In genomic region chr3:175338775-175339535, GRCh38 we compare ENCODE assay signal across 11 cellular contexts.
DNase-seq lines count a peak whose midpoint lies in the region; ATAC-seq and TF ChIP-seq lines count a peak whose summit lies in the region.
"Had no signal": no experiment of that assay in that cellular context is flagged by ENCODE, and none has a peak within 500 bp of the region (broad histone marks: within the 10 kb centered on the region; RNA-seq: fewer than 3 reads in every experiment).

No MANE protein-coding gene starts in this region.

- H3K9me3 ChIP-seq in left ventricle myocardium inferior (replicated peaks), result no peaks in the 10 kb centered on the region
- H3K9me3 ChIP-seq: neutrophil had no signal

- H3K27me3 Mint-ChIP-seq in T-helper 2 cell treated with Interferon-gamma antibody and Interleukin-4, amounts not matched to agents 5 μg/mL and 100 μg/mL, for 36 hours (ENCODE audit: low read depth), result no peaks in the 10 kb centered on the region
- H3K27me3 Mint-ChIP-seq: CD4-positive, CD25-positive, alpha-beta regulatory T cell; stimulated activated naive B cell treated with anti-CD40 and anti-IgM and Interleukin-4, amounts not matched to agents 10 μg/mL and 1 μg/mL and 100 μg/mL, for 72 hours had no signal

- H3K27ac ChIP-seq in left ventricle myocardium inferior (replicated peaks), result no peak overlapping the region
- H3K27ac ChIP-seq: neutrophil had no signal

- no peaks in the 10 kb centered on the region for H3K27me3 ChIP-seq in left ventricle myocardium inferior (ENCODE audit: low read depth)
- H3K27me3 ChIP-seq: neutrophil had no signal

- H3K9me3 Mint-ChIP-seq in T-helper 2 cell treated with Interferon-gamma antibody and Interleukin-4, amounts not matched to agents 5 μg/mL and 100 μg/mL, for 36 hours, result peaks cover 4% of the 10 kb centered on the region

- H3K4me3 Mint-ChIP-seq in T-helper 2 cell treated with Interferon-gamma antibody and Interleukin-4, amounts not matched to agents 5 μg/mL and 100 μg/mL, for 36 hours, result no peak overlapping the region
- H3K4me3 Mint-ChIP-seq: CD4-positive, CD25-positive, alpha-beta regulatory T cell; stimulated activated naive B cell treated with anti-CD40 and anti-IgM and Interleukin-4, amounts not matched to agents 10 μg/mL and 1 μg/mL and 100 μg/mL, for 72 hours had no signal

- H3K36me3 Mint-ChIP-seq in T-helper 2 cell treated with Interferon-gamma antibody and Interleukin-4, amounts not matched to agents 5 μg/mL and 100 μg/mL, for 36 hours (ENCODE audit: low read depth), result no peaks in the 10 kb centered on the region
- H3K36me3 Mint-ChIP-seq: CD4-positive, CD25-positive, alpha-beta regulatory T cell; stimulated activated naive B cell treated with anti-CD40 and anti-IgM and Interleukin-4, amounts not matched to agents 10 μg/mL and 1 μg/mL and 100 μg/mL, for 72 hours had no signal

- no peaks in the 10 kb centered on the region for H3K4me1 ChIP-seq in left ventricle myocardium inferior

- no peak overlapping the region for H3K4me3 ChIP-seq in left ventricle myocardium inferior

- H3K4me1 Mint-ChIP-seq in T-helper 2 cell treated with Interferon-gamma antibody and Interleukin-4, amounts not matched to agents 5 μg/mL and 100 μg/mL, for 36 hours (ENCODE audit: low read depth), result no peaks in the 10 kb centered on the region
- H3K4me1 Mint-ChIP-seq: CD4-positive, CD25-positive, alpha-beta regulatory T cell; stimulated activated naive B cell treated with anti-CD40 and anti-IgM and Interleukin-4, amounts not matched to agents 10 μg/mL and 1 μg/mL and 100 μg/mL, for 72 hours had no signal

- H3K27ac Mint-ChIP-seq in T-helper 2 cell treated with Interferon-gamma antibody and Interleukin-4, amounts not matched to agents 5 μg/mL and 100 μg/mL, for 36 hours, result no peak overlapping the region
- H3K27ac Mint-ChIP-seq: CD4-positive, CD25-positive, alpha-beta regulatory T cell; stimulated activated naive B cell treated with anti-CD40 and anti-IgM and Interleukin-4, amounts not matched to agents 10 μg/mL and 1 μg/mL and 100 μg/mL, for 72 hours had no signal

- intact Hi-C loops in left ventricle myocardium superior (cut with micrococcal nuclease), result no loop called here
- intact Hi-C loops in left ventricle myocardium inferior (cut with micrococcal nuclease), result no loop called here

- DNase-seq in left ventricle myocardium superior, result no peak
- DNase-seq in left ventricle myocardium inferior, result no peak
- DNase-seq in amniotic epithelial cell (ENCODE audit: low read depth), result peak; percentile 29
- DNase-seq in kidney glomerular epithelial cell (lab: John Stamatoyannopoulos, UW), result peak; percentile 6
- DNase-seq in T-helper 2 cell treated with Interferon-gamma antibody and Interleukin-4, amounts not matched to agents 5 μg/mL and 100 μg/mL, for 36 hours (ENCODE audit: low spot score), result no peak
- no peak for DNase-seq in anterior cingulate cortex (lab: John Stamatoyannopoulos, UW)
- DNase-seq in stimulated activated CD4-positive, alpha-beta T cell treated with anti-CD3 and anti-CD28 coated beads, Interleukin-15, amount 100 ng/mL, for 24 hours, result no peak
- DNase-seq: CD4-positive, CD25-positive, alpha-beta regulatory T cell; stimulated activated naive B cell treated with anti-CD40 and anti-IgM and Interleukin-4, amounts not matched to agents 10 μg/mL and 1 μg/mL and 100 μg/mL, for 72 hours had no signal

- H3K36me3 ChIP-seq in left ventricle myocardium inferior, result no peaks in the 10 kb centered on the region
- H3K36me3 ChIP-seq: neutrophil had no signal

- TF ChIP-seq CTCF in left ventricle myocardium inferior (IDR thresholded peaks at IDR 0.05; ENCODE audit: borderline replicate concordance), result no peak

- peak; percentile 54 for ATAC-seq in left ventricle myocardium superior
- no peak for ATAC-seq in HG02610 (IDR thresholded peaks at IDR 0.05; ENCODE audit: unreplicated experiment)
- ATAC-seq: stimulated activated naive B cell treated with anti-CD40 and anti-IgM and Interleukin-4, amounts not matched to agents 10 μg/mL and 1 μg/mL and 100 μg/mL, for 72 hours had no signal

Comparison
In these comparisons a context has a peak if more than half of its experiments do, and no peak if none do; other contexts are left out.
1. DNase-seq: peak in amniotic epithelial cell (single experiment) and kidney glomerular epithelial cell (single experiment); none in left ventricle myocardium superior (single experiment), left ventricle myocardium inferior (single experiment), T-helper 2 cell treated with Interferon-gamma antibody and Interleukin-4, amounts not matched to agents 5 μg/mL and 100 μg/mL, for 36 hours (single experiment), anterior cingulate cortex (0 of 58) and stimulated activated CD4-positive, alpha-beta T cell treated with anti-CD3 and anti-CD28 coated beads, Interleukin-15, amount 100 ng/mL, for 24 hours (single experiment).